8 cellular contexts compared by ENCODE assay signal in genomic region chr10:66925896-66926719, GRCh38. TPM values are rescaled to one million over a fixed set of nuclear protein-coding genes. Genes with fewer than 3 reads are reported as not detected.
DNase-seq lines count a peak whose midpoint lies in the region; TF ChIP-seq lines count a peak whose summit lies in the region.

LRRTM3 (plus strand) TSS chr10:66926036.

- 8% methylated on average over 16 of the region's 16 CpGs for WGBS in thyroid gland, 2 donors

- TF ChIP-seq CTCF in thyroid gland (IDR thresholded peaks at IDR 0.05), result peak; percentile 14 to 70 (median 50)

- in situ Hi-C loops in KBM-7 (cut with MboI; ENCODE audit: low pct_unique_long_range_greater_than_20kb, low sequenced_read_pairs), result no loop called here

- H3K9me3 ChIP-seq in SK-N-MC (ENCODE audit: low read depth, low read length) (no peaks in the 10 kb centered on the region), endocrine pancreas (ENCODE audit: control insufficient read depth, low read length) (no peaks in the 10 kb centered on the region), thyroid gland (no peaks in the 10 kb centered on the region)

- no peak within 1 kb of the TSS for H3K9ac ChIP-seq in SK-N-MC (ENCODE audit: insufficient read length)
- peak within 1 kb of the TSS; percentile 41 for H3K9ac ChIP-seq in endocrine pancreas (ENCODE audit: control insufficient read depth, insufficient read depth, low read length)

- H3K27me3 ChIP-seq in endocrine pancreas (ENCODE audit: control insufficient read depth, insufficient read depth, low read length), result no peaks in the 10 kb centered on the region
- H3K27me3 ChIP-seq in thyroid gland, result peaks cover 3% of the 10 kb centered on the region

- H3K4me1 ChIP-seq in endocrine pancreas (ENCODE audit: control insufficient read depth, insufficient read depth, low read length) (no peaks in the 10 kb centered on the region), thyroid gland (peaks cover 0 to 5% of the 10 kb centered on the region in 2 donors)

- H3K27ac ChIP-seq in SK-N-MC (no peak within 1 kb of the TSS), thyroid gland (no peak within 1 kb of the TSS)

- TF ChIP-seq POLR2A in thyroid gland (IDR thresholded peaks at IDR 0.05), result no peak

- peak; percentile 38 for DNase-seq in stimulated activated CD4-positive, alpha-beta T cell treated with anti-CD3 and anti-CD28 coated beads, Interleukin-15, amount 100 ng/mL, for 24 hours
- DNase-seq in stimulated activated CD4-positive, alpha-beta T cell treated with anti-CD3 and anti-CD28 coated beads, Interleukin-2, amount 100 ng/mL, for 48 hours, result no peak
- DNase-seq in H4 (ENCODE audit: low spot score) (peak; percentile 79), KBM-7 (peak; percentile 61), SK-N-MC (ENCODE audit: low read depth, low spot score) (peak; percentile 12), medulla oblongata (ENCODE audit: extremely low spot score) (peak; percentile 93), thyroid gland (peak; percentile 42 to 49)

- intact Hi-C loops in thyroid gland (cut with DNase I), result no loop called here

- peak within 1 kb of the TSS; percentile 53 for H3K4me3 ChIP-seq in SK-N-MC
- H3K4me3 ChIP-seq in endocrine pancreas (ENCODE audit: control insufficient read depth, insufficient read depth, low read length), result peak within 1 kb of the TSS; percentile 61
- H3K4me3 ChIP-seq in thyroid gland (replicated peaks in 1 of 3), result no peak within 1 kb of the TSS

- H3K36me3 ChIP-seq in SK-N-MC (ENCODE audit: insufficient read depth, low read length) (no peaks in the 10 kb centered on the region), endocrine pancreas (ENCODE audit: control insufficient read depth, insufficient read depth, low read length) (no peaks in the 10 kb centered on the region), thyroid gland (no peaks in the 10 kb centered on the region)

RNA-seq across cellular contexts. Expression of gene LRRTM3, which starts in this region (rescaled TPM):
- not detected in 2 replicates for total RNA-seq in H4 (2014; rRNA removed; shearing (Covaris generic))
- not detected for total RNA-seq in thyroid gland

Comparison
In these comparisons a context has a peak if more than half of its experiments do, and no peak if none do; other contexts are left out.
1. DNase-seq: peak in stimulated activated CD4-positive, alpha-beta T cell treated with anti-CD3 and anti-CD28 coated beads, Interleukin-15, amount 100 ng/mL, for 24 hours (single experiment), KBM-7 (single experiment), SK-N-MC (single experiment) and medulla oblongata (single experiment); none in stimulated activated CD4-positive, alpha-beta T cell treated with anti-CD3 and anti-CD28 coated beads, Interleukin-2, amount 100 ng/mL, for 48 hours (0 of 2).
2. Peak in DNase-seq in H4; RNA of the gene not detected or under 1 TPM.
3. Peak in DNase-seq in thyroid gland; RNA of the gene not detected or under 1 TPM.
4. H3K4me3 ChIP-seq: peak in SK-N-MC (single experiment) and endocrine pancreas (single experiment); none in thyroid gland (0 of 3).